Comparison of ENCODE assay signal across 1 cellular context in genomic region chr4:185254434-185254833, GRCh38.
TF ChIP-seq lines count a peak whose summit lies in the region.

No MANE protein-coding gene starts in this region.

TF ChIP-seq in GM23338, 12 proteins besides CTCF, POLR2A, EP300 and RAD21 (continued from another document):
- TF ChIP-seq, protein P1, sequence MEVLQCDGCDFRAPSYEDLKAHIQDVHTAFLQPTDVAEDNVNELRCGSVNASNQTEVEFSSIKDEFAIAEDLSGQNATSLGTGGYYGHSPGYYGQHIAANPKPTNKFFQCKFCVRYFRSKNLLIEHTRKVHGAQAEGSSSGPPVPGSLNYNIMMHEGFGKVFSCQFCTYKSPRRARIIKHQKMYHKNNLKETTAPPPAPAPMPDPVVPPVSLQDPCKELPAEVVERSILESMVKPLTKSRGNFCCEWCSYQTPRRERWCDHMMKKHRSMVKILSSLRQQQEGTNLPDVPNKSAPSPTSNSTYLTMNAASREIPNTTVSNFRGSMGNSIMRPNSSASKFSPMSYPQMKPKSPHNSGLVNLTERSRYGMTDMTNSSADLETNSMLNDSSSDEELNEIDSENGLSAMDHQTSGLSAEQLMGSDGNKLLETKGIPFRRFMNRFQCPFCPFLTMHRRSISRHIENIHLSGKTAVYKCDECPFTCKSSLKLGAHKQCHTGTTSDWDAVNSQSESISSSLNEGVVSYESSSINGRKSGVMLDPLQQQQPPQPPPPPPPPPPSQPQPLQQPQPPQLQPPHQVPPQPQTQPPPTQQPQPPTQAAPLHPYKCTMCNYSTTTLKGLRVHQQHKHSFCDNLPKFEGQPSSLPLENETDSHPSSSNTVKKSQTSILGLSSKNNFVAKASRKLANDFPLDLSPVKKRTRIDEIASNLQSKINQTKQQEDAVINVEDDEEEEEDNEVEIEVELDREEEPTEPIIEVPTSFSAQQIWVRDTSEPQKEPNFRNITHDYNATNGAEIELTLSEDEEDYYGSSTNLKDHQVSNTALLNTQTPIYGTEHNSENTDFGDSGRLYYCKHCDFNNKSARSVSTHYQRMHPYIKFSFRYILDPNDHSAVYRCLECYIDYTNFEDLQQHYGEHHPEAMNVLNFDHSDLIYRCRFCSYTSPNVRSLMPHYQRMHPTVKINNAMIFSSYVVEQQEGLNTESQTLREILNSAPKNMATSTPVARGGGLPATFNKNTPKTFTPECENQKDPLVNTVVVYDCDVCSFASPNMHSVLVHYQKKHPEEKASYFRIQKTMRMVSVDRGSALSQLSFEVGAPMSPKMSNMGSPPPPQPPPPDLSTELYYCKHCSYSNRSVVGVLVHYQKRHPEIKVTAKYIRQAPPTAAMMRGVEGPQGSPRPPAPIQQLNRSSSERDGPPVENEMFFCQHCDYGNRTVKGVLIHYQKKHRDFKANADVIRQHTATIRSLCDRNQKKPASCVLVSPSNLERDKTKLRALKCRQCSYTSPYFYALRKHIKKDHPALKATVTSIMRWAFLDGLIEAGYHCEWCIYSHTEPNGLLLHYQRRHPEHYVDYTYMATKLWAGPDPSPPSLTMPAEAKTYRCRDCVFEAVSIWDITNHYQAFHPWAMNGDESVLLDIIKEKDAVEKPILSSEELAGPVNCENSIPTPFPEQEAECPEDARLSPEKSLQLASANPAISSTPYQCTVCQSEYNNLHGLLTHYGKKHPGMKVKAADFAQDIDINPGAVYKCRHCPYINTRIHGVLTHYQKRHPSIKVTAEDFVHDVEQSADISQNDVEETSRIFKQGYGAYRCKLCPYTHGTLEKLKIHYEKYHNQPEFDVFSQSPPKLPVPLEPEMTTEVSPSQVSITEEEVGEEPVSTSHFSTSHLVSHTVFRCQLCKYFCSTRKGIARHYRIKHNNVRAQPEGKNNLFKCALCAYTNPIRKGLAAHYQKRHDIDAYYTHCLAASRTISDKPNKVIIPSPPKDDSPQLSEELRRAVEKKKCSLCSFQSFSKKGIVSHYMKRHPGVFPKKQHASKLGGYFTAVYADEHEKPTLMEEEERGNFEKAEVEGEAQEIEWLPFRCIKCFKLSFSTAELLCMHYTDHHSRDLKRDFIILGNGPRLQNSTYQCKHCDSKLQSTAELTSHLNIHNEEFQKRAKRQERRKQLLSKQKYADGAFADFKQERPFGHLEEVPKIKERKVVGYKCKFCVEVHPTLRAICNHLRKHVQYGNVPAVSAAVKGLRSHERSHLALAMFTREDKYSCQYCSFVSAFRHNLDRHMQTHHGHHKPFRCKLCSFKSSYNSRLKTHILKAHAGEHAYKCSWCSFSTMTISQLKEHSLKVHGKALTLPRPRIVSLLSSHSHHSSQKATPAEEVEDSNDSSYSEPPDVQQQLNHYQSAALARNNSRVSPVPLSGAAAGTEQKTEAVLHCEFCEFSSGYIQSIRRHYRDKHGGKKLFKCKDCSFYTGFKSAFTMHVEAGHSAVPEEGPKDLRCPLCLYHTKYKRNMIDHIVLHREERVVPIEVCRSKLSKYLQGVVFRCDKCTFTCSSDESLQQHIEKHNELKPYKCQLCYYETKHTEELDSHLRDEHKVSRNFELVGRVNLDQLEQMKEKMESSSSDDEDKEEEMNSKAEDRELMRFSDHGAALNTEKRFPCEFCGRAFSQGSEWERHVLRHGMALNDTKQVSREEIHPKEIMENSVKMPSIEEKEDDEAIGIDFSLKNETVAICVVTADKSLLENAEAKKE (CRISPR knock-in tag; IDR thresholded peaks at IDR 0.05), result no peak
- no peak for TF ChIP-seq EZH2 (IDR thresholded peaks at IDR 0.05; ENCODE audit: low read depth, unreplicated experiment)
- no peak for TF ChIP-seq ZNF331 (CRISPR knock-in tag; IDR thresholded peaks at IDR 0.05; ENCODE audit: low read depth)
- TF ChIP-seq JUNB (IDR thresholded peaks at IDR 0.05; ENCODE audit: unreplicated experiment), result no peak
- no peak for TF ChIP-seq POLR2AphosphoS5 (IDR thresholded peaks at IDR 0.05; ENCODE audit: low read depth)
- TF ChIP-seq REST (IDR thresholded peaks at IDR 0.05; ENCODE audit: unreplicated experiment), result no peak
- TF ChIP-seq NANOG (IDR thresholded peaks at IDR 0.05; ENCODE audit: borderline replicate concordance), result no peak
- TF ChIP-seq EZH2phosphoT487 (IDR thresholded peaks at IDR 0.05; ENCODE audit: unreplicated experiment), result no peak
- TF ChIP-seq, protein P2, sequence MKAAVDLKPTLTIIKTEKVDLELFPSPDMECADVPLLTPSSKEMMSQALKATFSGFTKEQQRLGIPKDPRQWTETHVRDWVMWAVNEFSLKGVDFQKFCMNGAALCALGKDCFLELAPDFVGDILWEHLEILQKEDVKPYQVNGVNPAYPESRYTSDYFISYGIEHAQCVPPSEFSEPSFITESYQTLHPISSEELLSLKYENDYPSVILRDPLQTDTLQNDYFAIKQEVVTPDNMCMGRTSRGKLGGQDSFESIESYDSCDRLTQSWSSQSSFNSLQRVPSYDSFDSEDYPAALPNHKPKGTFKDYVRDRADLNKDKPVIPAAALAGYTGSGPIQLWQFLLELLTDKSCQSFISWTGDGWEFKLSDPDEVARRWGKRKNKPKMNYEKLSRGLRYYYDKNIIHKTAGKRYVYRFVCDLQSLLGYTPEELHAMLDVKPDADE (IDR thresholded peaks at IDR 0.05), result no peak
- no peak for TF ChIP-seq CREB1 (CRISPR knock-in tag; IDR thresholded peaks at IDR 0.05; ENCODE audit: low read depth)
